15 cellular contexts compared by ENCODE assay signal in genomic region chr5:74167206-74167929, GRCh38.
DNase-seq lines count a peak whose midpoint lies in the region; ATAC-seq and TF ChIP-seq lines count a peak whose summit lies in the region.
"Had no signal": no experiment of that assay in that cellular context is flagged by ENCODE, and none has a peak within 500 bp of the region (broad histone marks: within the 10 kb centered on the region; RNA-seq: fewer than 3 reads in every experiment).

No MANE protein-coding gene starts in this region.

- H3K36me3 ChIP-seq in esophagus muscularis mucosa (no peaks in the 10 kb centered on the region), aorta (ENCODE audit: control insufficient read depth in 1 of 2, insufficient read depth in 2 of 2, low read length in 1 of 2) (no peaks in the 10 kb centered on the region)

- DNase-seq in EH (ENCODE audit: low read depth): peak; percentile 96
- peak; percentile 55 for DNase-seq in RPMI7951 (ENCODE audit: low read depth)
- DNase-seq in esophagus muscularis mucosa (ENCODE audit: extremely low spot score): no peak
- peak; percentile 57 for DNase-seq in pulmonary artery endothelial cell (ENCODE audit: low read depth, low spot score)
- no peak for DNase-seq in aorta
- no peak for DNase-seq in activated T-cell treated with anti-CD3 and anti-CD28 coated beads, Interleukin-2, amount 50 U/mL, for 24 hours
- no peak for DNase-seq in T-helper 9 cell
- DNase-seq: DMS153, GOT3, NCI-H187, right cardiac atrium had no signal

- H3K36me3 Mint-ChIP-seq in activated T-cell treated with anti-CD3 and anti-CD28 coated beads, Interleukin-2, amount 50 U/mL, for 24 hours (ENCODE audit: low read depth): no peaks in the 10 kb centered on the region
- H3K36me3 Mint-ChIP-seq: activated naive CD4-positive, alpha-beta T cell treated with anti-CD3 and anti-CD28 coated beads, Interleukin-2, amount 50 U/mL, for 24 hours had no signal

- intact Hi-C loops in esophagus muscularis mucosa (cut with DNase I) (no loop called here), aorta (cut with DNase I) (no loop called here)

- no peaks in the 10 kb centered on the region for H3K9me3 Mint-ChIP-seq in activated T-cell treated with anti-CD3 and anti-CD28 coated beads, Interleukin-2, amount 50 U/mL, for 24 hours
- H3K9me3 Mint-ChIP-seq: activated naive CD4-positive, alpha-beta T cell treated with anti-CD3 and anti-CD28 coated beads, Interleukin-2, amount 50 U/mL, for 24 hours had no signal

- no peaks in the 10 kb centered on the region for H3K4me1 Mint-ChIP-seq in activated T-cell treated with anti-CD3 and anti-CD28 coated beads, Interleukin-2, amount 50 U/mL, for 24 hours (ENCODE audit: low read depth)
- H3K4me1 Mint-ChIP-seq: activated naive CD4-positive, alpha-beta T cell treated with anti-CD3 and anti-CD28 coated beads, Interleukin-2, amount 50 U/mL, for 24 hours had no signal

- H3K9me3 ChIP-seq in esophagus muscularis mucosa (no peaks in the 10 kb centered on the region), aorta (ENCODE audit: control insufficient read depth, low read length) (no peaks in the 10 kb centered on the region)

- TF ChIP-seq EP300 in esophagus muscularis mucosa (IDR thresholded peaks at IDR 0.05): no peak

- H3K27ac ChIP-seq in esophagus muscularis mucosa (replicated peaks in 1 of 4): peak overlapping the region in 3 of 4 donors; percentile 29 to 53 (median 45)
- H3K27ac ChIP-seq in aorta (ENCODE audit: low read depth in 1 of 2, low read length in 2 of 2): no peak overlapping the region

- H3K27me3 ChIP-seq in esophagus muscularis mucosa (no peaks in the 10 kb centered on the region), aorta (ENCODE audit: control insufficient read depth in 1 of 2, insufficient read depth in 2 of 2, low read length in 1 of 2) (no peaks in the 10 kb centered on the region)

- 68% methylated on average over 6 of the region's 6 CpGs for WGBS in esophagus muscularis mucosa
- WGBS in aorta, 2 donors: 57 to 64% methylated on average over 6 of the region's 6 CpGs

- no peak for TF ChIP-seq POLR2A in esophagus muscularis mucosa (IDR thresholded peaks at IDR 0.05; ENCODE audit: low read depth)

- H3K4me3 Mint-ChIP-seq in activated T-cell treated with anti-CD3 and anti-CD28 coated beads, Interleukin-2, amount 50 U/mL, for 24 hours: no peak overlapping the region
- H3K4me3 Mint-ChIP-seq: activated naive CD4-positive, alpha-beta T cell treated with anti-CD3 and anti-CD28 coated beads, Interleukin-2, amount 50 U/mL, for 24 hours had no signal

- H3K4me1 ChIP-seq in esophagus muscularis mucosa (peaks cover 11 to 29% (median 18%) of the 10 kb centered on the region in 4 donors), aorta (ENCODE audit: control insufficient read depth in 1 of 2, insufficient read depth in 2 of 2, low read length in 2 of 2) (peaks cover 3% of the 10 kb centered on the region in 2 donors)

- no peak overlapping the region for H3K4me3 ChIP-seq in esophagus muscularis mucosa
- no peak overlapping the region for H3K4me3 ChIP-seq in aorta (ENCODE audit: low read length in 2 of 2)

- peaks cover 7% of the 10 kb centered on the region for H3K27me3 Mint-ChIP-seq in activated T-cell treated with anti-CD3 and anti-CD28 coated beads, Interleukin-2, amount 50 U/mL, for 24 hours
- H3K27me3 Mint-ChIP-seq: activated naive CD4-positive, alpha-beta T cell treated with anti-CD3 and anti-CD28 coated beads, Interleukin-2, amount 50 U/mL, for 24 hours had no signal

- no peak for ATAC-seq in aorta (ENCODE audit: low FRiP score)
- ATAC-seq in HG03565 (IDR thresholded peaks at IDR 0.05; ENCODE audit: unreplicated experiment): no peak
- ATAC-seq: esophagus mucosa, Right ventricle myocardium inferior had no signal

- no peak for TF ChIP-seq CTCF in esophagus muscularis mucosa (IDR thresholded peaks at IDR 0.05)

- H3K27ac Mint-ChIP-seq in activated T-cell treated with anti-CD3 and anti-CD28 coated beads, Interleukin-2, amount 50 U/mL, for 24 hours: no peak overlapping the region
- H3K27ac Mint-ChIP-seq: activated naive CD4-positive, alpha-beta T cell treated with anti-CD3 and anti-CD28 coated beads, Interleukin-2, amount 50 U/mL, for 24 hours had no signal

Comparison
In these comparisons a context has a peak if more than half of its experiments do, and no peak if none do; other contexts are left out.
1. DNase-seq: peak in EH (single experiment), RPMI7951 (single experiment) and pulmonary artery endothelial cell (single experiment); none in esophagus muscularis mucosa (single experiment), aorta (0 of 2), activated T-cell treated with anti-CD3 and anti-CD28 coated beads, Interleukin-2, amount 50 U/mL, for 24 hours (single experiment) and T-helper 9 cell (single experiment).
2. H3K27ac ChIP-seq: peak in esophagus muscularis mucosa (3 of 4); none in aorta (0 of 2).